ENCODE assay signal across 13 cellular contexts in the genomic region with DNA sequence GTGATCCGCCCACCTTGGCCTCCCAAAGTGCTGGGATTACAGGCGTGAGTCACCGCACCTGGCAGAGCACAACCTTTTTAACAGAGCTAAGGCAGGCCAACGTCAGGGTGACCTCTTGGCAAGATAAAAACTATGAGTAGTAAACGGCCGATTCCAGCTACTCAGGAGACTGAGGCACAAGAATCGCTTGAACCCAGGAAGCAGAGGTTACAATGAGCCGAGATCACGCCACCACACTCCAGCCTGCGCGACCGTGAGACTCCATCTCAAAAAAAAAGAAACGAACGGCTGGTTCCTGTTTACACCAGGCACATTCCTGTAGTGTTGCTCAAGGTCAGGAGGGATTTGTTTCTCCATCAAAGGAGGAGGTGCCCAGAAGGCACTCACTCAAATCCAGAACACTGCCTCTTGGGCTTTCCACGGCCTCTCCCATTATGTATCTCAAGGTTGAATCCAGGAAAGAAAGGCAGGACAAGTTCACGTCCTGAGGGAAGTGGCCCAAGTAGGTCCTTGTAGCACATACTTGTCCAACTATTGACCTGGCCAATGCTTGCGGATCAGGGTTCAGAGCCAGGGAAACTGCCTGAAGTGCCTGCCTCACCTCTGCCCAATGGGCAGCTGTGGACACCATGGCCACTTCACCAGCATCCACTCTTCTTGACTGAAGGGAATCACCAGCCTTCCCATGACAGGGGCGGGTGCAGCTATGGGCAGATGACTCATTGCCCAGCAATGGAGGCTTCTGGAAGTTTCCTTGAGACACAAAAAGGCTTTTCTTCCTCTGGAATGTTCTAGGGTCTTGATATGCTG. TPM values are rescaled to one million over a fixed set of nuclear protein-coding genes. Genes with fewer than 3 reads are reported as not detected.
DNase-seq lines count a peak whose midpoint lies in the region; ATAC-seq, FAIRE-seq and TF ChIP-seq lines count a peak whose summit lies in the region.
"Had no signal": no experiment of that assay in that cellular context is flagged by ENCODE, and none has a peak within 500 bp of the region (broad histone marks: within the 10 kb centered on the region; RNA-seq: fewer than 3 reads in every experiment).

No MANE protein-coding gene starts in this region.

- no peaks in the 10 kb centered on the region for H3K79me2 ChIP-seq in endothelial cell of umbilical vein (ENCODE audit: control insufficient read depth, insufficient read depth, low read length)

- peak overlapping the region; percentile 91 for H2BK12ac ChIP-seq in mesenchymal stem cell (ENCODE audit: low read length in 2 of 2)

- H3K27ac ChIP-seq in endothelial cell of umbilical vein (ENCODE audit: insufficient read depth, low read depth, low read length) (peak overlapping the region; percentile 63), mesenchymal stem cell (ENCODE audit: low read length, poor library complexity, severe bottlenecking) (no peak overlapping the region), uterus (peak overlapping the region; percentile 53 to 68)
- H3K27ac ChIP-seq: VCaP had no signal

- no peak overlapping the region for H2BK5ac ChIP-seq in mesenchymal stem cell (ENCODE audit: low read depth, low read length, poor library complexity, severe bottlenecking)

- whole genome bisulfite sequencing in mesenchymal stem cell = 24% methylated on average over 18 of the region's 18 CpGs

- H2AFZ ChIP-seq in endothelial cell of umbilical vein (ENCODE audit: low read depth, low read length) = no peak overlapping the region
- H2AFZ ChIP-seq in mesenchymal stem cell (ENCODE audit: low read depth, low read length) = no peak overlapping the region

- peak overlapping the region; percentile 44 for H3K27ac Mint-ChIP-seq in activated T-cell treated with anti-CD3 and anti-CD28 coated beads, Interleukin-2, amount 50 U/mL, for 24 hours

- POLR2A ChIA-PET in endothelial cell of umbilical vein (lab: Charles Lee) = no interaction called here

- peaks cover 17% of the 10 kb centered on the region for H3K4me1 Mint-ChIP-seq in activated T-cell treated with anti-CD3 and anti-CD28 coated beads, Interleukin-2, amount 50 U/mL, for 24 hours (ENCODE audit: low read depth)
- H3K4me1 Mint-ChIP-seq in activated T-cell treated with anti-CD3 and anti-CD28 coated beads, Interleukin-2, amount 50 U/mL, for 4 hours (ENCODE audit: low read depth) = peaks cover 6% of the 10 kb centered on the region

- intact Hi-C loops in endothelial cell of umbilical vein (cut with micrococcal nuclease) = no loop called here
- intact Hi-C loops in uterus (cut with DNase I; ENCODE audit: low total_unique reads) = no loop called here

- no peaks in the 10 kb centered on the region for H4K20me1 ChIP-seq in endothelial cell of umbilical vein (replicated peaks; ENCODE audit: control insufficient read depth, extremely low read depth, insufficient read depth, low read length)

- no TSS peak for BruUV-seq in endothelial cell of umbilical vein (replicated peaks; lab: Mats Ljungman, UMichigan)

- H3K14ac ChIP-seq in mesenchymal stem cell (ENCODE audit: low read length in 2 of 2) = peak overlapping the region in 1 of 2 experiments; percentile 58

- dilution Hi-C loops in endothelial cell of umbilical vein (cut with MboI; ENCODE audit: extremely low pct_ligation_motif_present, low sequenced_read_pairs) = no loop called here

- no peak for ATAC-seq in activated T-cell treated with anti-CD3 and anti-CD28 coated beads, Interleukin-2, amount 50 U/mL, for 4 hours
- ATAC-seq: stimulated activated naive CD8-positive, alpha-beta T cell treated with anti-CD3 and anti-CD28 coated beads, Interleukin-15, amount 100 ng/mL, for 72 hours had no signal

- no peak overlapping the region for H2BK15ac ChIP-seq in mesenchymal stem cell (ENCODE audit: low read depth, poor library complexity, severe bottlenecking)

- no peaks in the 10 kb centered on the region for H3K9me3 Mint-ChIP-seq in activated T-cell treated with anti-CD3 and anti-CD28 coated beads, Interleukin-2, amount 50 U/mL, for 24 hours
- H3K9me3 Mint-ChIP-seq in activated T-cell treated with anti-CD3 and anti-CD28 coated beads, Interleukin-2, amount 50 U/mL, for 4 hours = no peaks in the 10 kb centered on the region
- H3K9me3 Mint-ChIP-seq: stimulated activated naive CD8-positive, alpha-beta T cell treated with anti-CD3 and anti-CD28 coated beads, Interleukin-15, amount 100 ng/mL, for 72 hours had no signal

- H3K27me3 ChIP-seq in endothelial cell of umbilical vein (ENCODE audit: control insufficient read depth in 2 of 2, insufficient read depth in 2 of 2, low read length in 2 of 2) = no peaks in the 10 kb centered on the region
- H3K27me3 ChIP-seq in mesenchymal stem cell (ENCODE audit: control insufficient read depth in 1 of 2, insufficient read depth in 1 of 2, low read length in 2 of 2) = no peaks in the 10 kb centered on the region
- no peaks in the 10 kb centered on the region for H3K27me3 ChIP-seq in uterus

- H2AK5ac ChIP-seq in mesenchymal stem cell (ENCODE audit: low read length, severe bottlenecking) = no peak overlapping the region

- no peak for DNase-seq in activated T-cell treated with anti-CD3 and anti-CD28 coated beads, Interleukin-2, amount 50 U/mL, for 24 hours
- no peak for DNase-seq in activated T-cell treated with anti-CD3 and anti-CD28 coated beads, Interleukin-2, amount 50 U/mL, for 4 hours
- DNase-seq in endothelial cell of umbilical vein (ENCODE audit: low read depth, low spot score) (peak; percentile 79), mesenchymal stem cell (peak; percentile 94), uterus (no peak), ecto neural progenitor cell (ENCODE audit: low spot score) (no peak), NCI-H187 treated with DMSO at 0.1 percent for 48 hours (lab: John Stamatoyannopoulos, UW) (no peak)
- DNase-seq in stimulated activated CD4-positive, alpha-beta T cell treated with anti-CD3 and anti-CD28 coated beads, Interleukin-4, amount 100 ng/mL, for 1 hour = no peak
- DNase-seq: amniotic stem cell; NCI-H446 treated with DMSO at 0.1 percent for 48 hours; stimulated activated naive CD8-positive, alpha-beta T cell treated with anti-CD3 and anti-CD28 coated beads, Interleukin-15, amount 100 ng/mL, for 72 hours had no signal

- TF ChIP-seq POLR2A in endothelial cell of umbilical vein (IDR thresholded peaks at IDR 0.05; ENCODE audit: low read depth, low read length) = no peak
- TF ChIP-seq POLR2A in uterus (IDR thresholded peaks at IDR 0.05) = no peak

- CTCF ChIA-PET in endothelial cell of umbilical vein (lab: Charles Lee) = no interaction called here

- FAIRE-seq in endothelial cell of umbilical vein (lab: Jason Lieb, UNC) = peak; percentile 66
- FAIRE-seq: GM12892 had no signal

- peak overlapping the region; percentile 97 for H4K91ac ChIP-seq in mesenchymal stem cell (ENCODE audit: low read length)

- H3K36me3 ChIP-seq in endothelial cell of umbilical vein (ENCODE audit: control insufficient read depth in 2 of 2, extremely low read depth in 1 of 2, insufficient read depth in 2 of 2, low read length in 2 of 2) (peaks cover 5 to 14% of the 10 kb centered on the region in 2 experiments), mesenchymal stem cell (ENCODE audit: control insufficient read depth in 1 of 2, insufficient read depth in 2 of 2, low read depth in 1 of 2, low read length in 2 of 2) (peaks cover 61 to 66% of the 10 kb centered on the region in 2 experiments), uterus (no peaks in the 10 kb centered on the region)

- TF ChIP-seq CTCF in endothelial cell of umbilical vein (IDR thresholded peaks at IDR 0.05; ENCODE audit: extremely low read depth in 1 of 2, insufficient read depth in 1 of 2, low read depth in 1 of 2, low read length in 2 of 2) (no peak), uterus (IDR thresholded peaks at IDR 0.05) (no peak)

- H3K9ac ChIP-seq in endothelial cell of umbilical vein (replicated peaks; ENCODE audit: extremely low read depth, insufficient read depth, low read length) = no peak overlapping the region
- H3K9ac ChIP-seq in mesenchymal stem cell (ENCODE audit: low read length) = peak overlapping the region; percentile 56

- H3K9me3 ChIP-seq in endothelial cell of umbilical vein (replicated peaks; ENCODE audit: control insufficient read depth, insufficient read depth, low read length) = no peaks in the 10 kb centered on the region
- H3K9me3 ChIP-seq in mesenchymal stem cell (ENCODE audit: control insufficient read depth, low read length) = no peaks in the 10 kb centered on the region
- H3K9me3 ChIP-seq in uterus = no peaks in the 10 kb centered on the region

- H3K4me3 ChIP-seq in endothelial cell of umbilical vein (replicated peaks in 1 of 3; ENCODE audit: insufficient read depth in 1 of 3, low read depth in 1 of 3, low read length in 3 of 3) = no peak overlapping the region
- no peak overlapping the region for H3K4me3 ChIP-seq in mesenchymal stem cell (ENCODE audit: insufficient read depth in 1 of 2, low read depth in 1 of 2, low read length in 2 of 2)
- no peak overlapping the region for H3K4me3 ChIP-seq in uterus

- no peaks in the 10 kb centered on the region for H3K27me3 Mint-ChIP-seq in activated T-cell treated with anti-CD3 and anti-CD28 coated beads, Interleukin-2, amount 50 U/mL, for 24 hours
- no peaks in the 10 kb centered on the region for H3K27me3 Mint-ChIP-seq in activated T-cell treated with anti-CD3 and anti-CD28 coated beads, Interleukin-2, amount 50 U/mL, for 4 hours (ENCODE audit: low read depth)
- H3K27me3 Mint-ChIP-seq: stimulated activated naive CD8-positive, alpha-beta T cell treated with anti-CD3 and anti-CD28 coated beads, Interleukin-15, amount 100 ng/mL, for 72 hours had no signal

- no peak overlapping the region for H3K4me3 Mint-ChIP-seq in activated T-cell treated with anti-CD3 and anti-CD28 coated beads, Interleukin-2, amount 50 U/mL, for 24 hours
- H3K4me3 Mint-ChIP-seq in activated T-cell treated with anti-CD3 and anti-CD28 coated beads, Interleukin-2, amount 50 U/mL, for 4 hours = no peak overlapping the region
- H3K4me3 Mint-ChIP-seq: stimulated activated naive CD8-positive, alpha-beta T cell treated with anti-CD3 and anti-CD28 coated beads, Interleukin-15, amount 100 ng/mL, for 72 hours had no signal

- peak overlapping the region; percentile 89 for H4K8ac ChIP-seq in mesenchymal stem cell (ENCODE audit: low read length)

- H3K79me1 ChIP-seq in mesenchymal stem cell (replicated peaks; ENCODE audit: low read length, poor library complexity, severe bottlenecking) = peaks cover 42% of the 10 kb centered on the region

- peak overlapping the region; percentile 83 to 94 for H3K18ac ChIP-seq in mesenchymal stem cell (ENCODE audit: low read depth in 1 of 2, low read length in 2 of 2)

- H3K4me1 ChIP-seq in endothelial cell of umbilical vein (ENCODE audit: control insufficient read depth, extremely low read depth, insufficient read depth, low read length) (peaks cover 11% of the 10 kb centered on the region), mesenchymal stem cell (ENCODE audit: control insufficient read depth, insufficient read depth, low read depth, low read length) (peaks cover 20% of the 10 kb centered on the region), uterus (peaks cover 0 to 4% of the 10 kb centered on the region in 2 donors)

- peaks cover 95% of the 10 kb centered on the region for H3K36me3 Mint-ChIP-seq in activated T-cell treated with anti-CD3 and anti-CD28 coated beads, Interleukin-2, amount 50 U/mL, for 24 hours (ENCODE audit: low read depth)
- peaks cover 47% of the 10 kb centered on the region for H3K36me3 Mint-ChIP-seq in activated T-cell treated with anti-CD3 and anti-CD28 coated beads, Interleukin-2, amount 50 U/mL, for 4 hours (ENCODE audit: insufficient read depth)

- no peak overlapping the region for H3K4me2 ChIP-seq in endothelial cell of umbilical vein (ENCODE audit: insufficient read depth, low read length)
- no peak overlapping the region for H3K4me2 ChIP-seq in mesenchymal stem cell (ENCODE audit: low read length, poor library complexity, severe bottlenecking)

- no peaks in the 10 kb centered on the region for H3K9me1 ChIP-seq in endothelial cell of umbilical vein (replicated peaks; ENCODE audit: control insufficient read depth, extremely low read depth, insufficient read depth, low read length)

- H3K23ac ChIP-seq in mesenchymal stem cell (ENCODE audit: low read length in 2 of 2) = peak overlapping the region in 1 of 2 experiments; percentile 51

- H3K4ac ChIP-seq in mesenchymal stem cell (ENCODE audit: low read depth in 1 of 2, low read length in 2 of 2) = peak overlapping the region; percentile 19 to 82

- peak overlapping the region; percentile 86 for H2BK120ac ChIP-seq in mesenchymal stem cell (ENCODE audit: low read depth, low read length)

RNA-seq across cellular contexts. Expression of a gene that starts 13.5 kb away (rescaled TPM):
- total RNA-seq in activated T-cell treated with anti-CD3 and anti-CD28 coated beads, Interleukin-2, amount 50 U/mL, for 4 hours = 10 to 100 TPM; 28.6 to 37.0 (median 33.6) TPM
- total RNA-seq in endothelial cell of umbilical vein (33.5 and 43.2 TPM in 2 replicates), uterus (10 to 100 TPM in 2 of 4 donors, 1 to 10 TPM in 2; 1.5 to 20.5 (median 9.4) TPM)
- 5.1 and 6.7 TPM in 2 replicates for polyA plus RNA-seq in endothelial cell of umbilical vein
- 9.6 and 10.1 TPM in 2 replicates for polyA plus RNA-seq in endothelial cell of umbilical vein (2011; cell fraction: cytosol; rRNA removed)
- 8.4 and 11.4 TPM in 2 replicates for polyA plus RNA-seq in endothelial cell of umbilical vein (2011; cell fraction: nucleus; rRNA removed)
- polyA plus RNA-seq in endothelial cell of umbilical vein (2012) = 37.5 and 40.3 TPM in 2 replicates
- 12.3 and 15.8 TPM in 2 replicates for polyA minus RNA-seq in endothelial cell of umbilical vein
- polyA minus RNA-seq in endothelial cell of umbilical vein (2011; cell fraction: cytosol; rRNA and poly(A)+ RNA removed) = 10.2 TPM
- 12.0 and 15.4 TPM in 2 replicates for polyA minus RNA-seq in endothelial cell of umbilical vein (2011; cell fraction: nucleus; rRNA and poly(A)+ RNA removed)
- polyA plus RNA-seq in mesenchymal stem cell (2013, experiment 1 of 2) = 49.1 TPM
- polyA plus RNA-seq in mesenchymal stem cell (2013, experiment 2 of 2) = 47.9 TPM

RNA-seq across cellular contexts. Expression of a gene that starts 13.5 kb away (rescaled TPM):
- 1 to 10 TPM; 3.2 to 5.4 (median 3.6) TPM for total RNA-seq in activated T-cell treated with anti-CD3 and anti-CD28 coated beads, Interleukin-2, amount 50 U/mL, for 4 hours
- 13.2 and 17.2 TPM in 2 replicates for total RNA-seq in endothelial cell of umbilical vein
- 13.9 and 18.1 TPM in 2 replicates for polyA plus RNA-seq in endothelial cell of umbilical vein
- 11.7 and 12.2 TPM in 2 replicates for polyA plus RNA-seq in endothelial cell of umbilical vein (2011; cell fraction: cytosol; rRNA removed)
- polyA plus RNA-seq in endothelial cell of umbilical vein (2011; cell fraction: nucleus; rRNA removed) = 18.9 and 25.5 TPM in 2 replicates
- polyA plus RNA-seq in endothelial cell of umbilical vein (2012) = 6.4 and 8.9 TPM in 2 replicates
- 14.0 and 20.9 TPM in 2 replicates for polyA minus RNA-seq in endothelial cell of umbilical vein
- 3.5 TPM for polyA minus RNA-seq in endothelial cell of umbilical vein (2011; cell fraction: cytosol; rRNA and poly(A)+ RNA removed)
- 23.5 and 24.4 TPM in 2 replicates for polyA minus RNA-seq in endothelial cell of umbilical vein (2011; cell fraction: nucleus; rRNA and poly(A)+ RNA removed)
- polyA plus RNA-seq in mesenchymal stem cell (2013, experiment 1 of 2) = 17.2 TPM
- polyA plus RNA-seq in mesenchymal stem cell (2013, experiment 2 of 2) = 16.6 TPM
- 10 to 100 TPM; 14.7 to 27.2 (median 21.1) TPM for total RNA-seq in uterus

Comparison
In these comparisons a context has a peak if more than half of its experiments do, and no peak if none do; other contexts are left out.
1. DNase-seq: peak in endothelial cell of umbilical vein (single experiment) and mesenchymal stem cell (single experiment); none in activated T-cell treated with anti-CD3 and anti-CD28 coated beads, Interleukin-2, amount 50 U/mL, for 24 hours (single experiment), activated T-cell treated with anti-CD3 and anti-CD28 coated beads, Interleukin-2, amount 50 U/mL, for 4 hours (single experiment), uterus (0 of 2), ecto neural progenitor cell (single experiment), stimulated activated CD4-positive, alpha-beta T cell treated with anti-CD3 and anti-CD28 coated beads, Interleukin-4, amount 100 ng/mL, for 1 hour (single experiment) and NCI-H187 treated with DMSO at 0.1 percent for 48 hours (single experiment).